In genomic region chr9:133448487-133448972, GRCh38 we compare ENCODE assay signal across 1 cellular context.
TF ChIP-seq lines count a peak whose summit lies in the region.

No MANE protein-coding gene starts in this region.

TF ChIP-seq in HepG2, 621 proteins besides CTCF, POLR2A, EP300 and RAD21 (continued from another document and continues in another):
- TF ChIP-seq ZNF484 (CRISPR knock-in tag; IDR thresholded peaks at IDR 0.05; ENCODE audit: borderline replicate concordance, low read depth) = no peak
- TF ChIP-seq ZFP41 (CRISPR knock-in tag; IDR thresholded peaks at IDR 0.05; ENCODE audit: borderline replicate concordance) = no peak
- TF ChIP-seq, protein P1, sequence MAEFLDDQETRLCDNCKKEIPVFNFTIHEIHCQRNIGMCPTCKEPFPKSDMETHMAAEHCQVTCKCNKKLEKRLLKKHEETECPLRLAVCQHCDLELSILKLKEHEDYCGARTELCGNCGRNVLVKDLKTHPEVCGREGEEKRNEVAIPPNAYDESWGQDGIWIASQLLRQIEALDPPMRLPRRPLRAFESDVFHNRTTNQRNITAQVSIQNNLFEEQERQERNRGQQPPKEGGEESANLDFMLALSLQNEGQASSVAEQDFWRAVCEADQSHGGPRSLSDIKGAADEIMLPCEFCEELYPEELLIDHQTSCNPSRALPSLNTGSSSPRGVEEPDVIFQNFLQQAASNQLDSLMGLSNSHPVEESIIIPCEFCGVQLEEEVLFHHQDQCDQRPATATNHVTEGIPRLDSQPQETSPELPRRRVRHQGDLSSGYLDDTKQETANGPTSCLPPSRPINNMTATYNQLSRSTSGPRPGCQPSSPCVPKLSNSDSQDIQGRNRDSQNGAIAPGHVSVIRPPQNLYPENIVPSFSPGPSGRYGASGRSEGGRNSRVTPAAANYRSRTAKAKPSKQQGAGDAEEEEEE (CRISPR knock-in tag; IDR thresholded peaks at IDR 0.05; ENCODE audit: borderline replicate concordance) = no peak
- no peak for TF ChIP-seq ZNF230 (CRISPR knock-in tag; IDR thresholded peaks at IDR 0.05)
- TF ChIP-seq ZNF512B (CRISPR knock-in tag; IDR thresholded peaks at IDR 0.05; ENCODE audit: borderline replicate concordance) = 0 out of 2 replicates have a peak, but pooled peaks have one; percentile 36
- no peak for TF ChIP-seq EZH2 (conservative IDR thresholded peaks at IDR 0.05; ENCODE audit: low read depth, low read length)
- no peak for TF ChIP-seq RARA (CRISPR knock-in tag; IDR thresholded peaks at IDR 0.05)
- no peak for TF ChIP-seq ZC3H13 (CRISPR knock-in tag; IDR thresholded peaks at IDR 0.05)
- no peak for TF ChIP-seq ZNF326 (CRISPR knock-in tag; IDR thresholded peaks at IDR 0.05; ENCODE audit: borderline replicate concordance)
- TF ChIP-seq NR2F6 (IDR thresholded peaks at IDR 0.05) = no peak
- TF ChIP-seq NR2F6 (CRISPR knock-in tag; IDR thresholded peaks at IDR 0.05) = peak; percentile 42; the same call in 1 of the 2 replicates
- no peak for TF ChIP-seq PRDM15 (CRISPR knock-in tag; IDR thresholded peaks at IDR 0.05)
- no peak for TF ChIP-seq NRL (CRISPR knock-in tag; IDR thresholded peaks at IDR 0.05; ENCODE audit: borderline replicate concordance)
- TF ChIP-seq BHLHE40 (IDR thresholded peaks at IDR 0.05; ENCODE audit: low read length) = no peak
- peak; percentile 48; the same call in 1 of the 2 replicates for TF ChIP-seq PHF8 (CRISPR knock-in tag; IDR thresholded peaks at IDR 0.05)
- TF ChIP-seq SP140L (CRISPR knock-in tag; IDR thresholded peaks at IDR 0.05; ENCODE audit: borderline replicate concordance) = no peak
- TF ChIP-seq ZNF761 (CRISPR knock-in tag; conservative IDR thresholded peaks at IDR 0.05) = no peak
- no peak for TF ChIP-seq HMGA1 (CRISPR knock-in tag; conservative IDR thresholded peaks at IDR 0.05)
- TF ChIP-seq, protein P2, sequence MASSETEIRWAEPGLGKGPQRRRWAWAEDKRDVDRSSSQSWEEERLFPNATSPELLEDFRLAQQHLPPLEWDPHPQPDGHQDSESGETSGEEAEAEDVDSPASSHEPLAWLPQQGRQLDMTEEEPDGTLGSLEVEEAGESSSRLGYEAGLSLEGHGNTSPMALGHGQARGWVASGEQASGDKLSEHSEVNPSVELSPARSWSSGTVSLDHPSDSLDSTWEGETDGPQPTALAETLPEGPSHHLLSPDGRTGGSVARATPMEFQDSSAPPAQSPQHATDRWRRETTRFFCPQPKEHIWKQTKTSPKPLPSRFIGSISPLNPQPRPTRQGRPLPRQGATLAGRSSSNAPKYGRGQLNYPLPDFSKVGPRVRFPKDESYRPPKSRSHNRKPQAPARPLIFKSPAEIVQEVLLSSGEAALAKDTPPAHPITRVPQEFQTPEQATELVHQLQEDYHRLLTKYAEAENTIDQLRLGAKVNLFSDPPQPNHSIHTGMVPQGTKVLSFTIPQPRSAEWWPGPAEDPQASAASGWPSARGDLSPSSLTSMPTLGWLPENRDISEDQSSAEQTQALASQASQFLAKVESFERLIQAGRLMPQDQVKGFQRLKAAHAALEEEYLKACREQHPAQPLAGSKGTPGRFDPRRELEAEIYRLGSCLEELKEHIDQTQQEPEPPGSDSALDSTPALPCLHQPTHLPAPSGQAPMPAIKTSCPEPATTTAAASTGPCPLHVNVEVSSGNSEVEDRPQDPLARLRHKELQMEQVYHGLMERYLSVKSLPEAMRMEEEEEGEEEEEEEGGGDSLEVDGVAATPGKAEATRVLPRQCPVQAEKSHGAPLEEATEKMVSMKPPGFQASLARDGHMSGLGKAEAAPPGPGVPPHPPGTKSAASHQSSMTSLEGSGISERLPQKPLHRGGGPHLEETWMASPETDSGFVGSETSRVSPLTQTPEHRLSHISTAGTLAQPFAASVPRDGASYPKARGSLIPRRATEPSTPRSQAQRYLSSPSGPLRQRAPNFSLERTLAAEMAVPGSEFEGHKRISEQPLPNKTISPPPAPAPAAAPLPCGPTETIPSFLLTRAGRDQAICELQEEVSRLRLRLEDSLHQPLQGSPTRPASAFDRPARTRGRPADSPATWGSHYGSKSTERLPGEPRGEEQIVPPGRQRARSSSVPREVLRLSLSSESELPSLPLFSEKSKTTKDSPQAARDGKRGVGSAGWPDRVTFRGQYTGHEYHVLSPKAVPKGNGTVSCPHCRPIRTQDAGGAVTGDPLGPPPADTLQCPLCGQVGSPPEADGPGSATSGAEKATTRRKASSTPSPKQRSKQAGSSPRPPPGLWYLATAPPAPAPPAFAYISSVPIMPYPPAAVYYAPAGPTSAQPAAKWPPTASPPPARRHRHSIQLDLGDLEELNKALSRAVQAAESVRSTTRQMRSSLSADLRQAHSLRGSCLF (CRISPR knock-in tag; IDR thresholded peaks at IDR 0.05; ENCODE audit: borderline replicate concordance) = no peak
- TF ChIP-seq RORA (CRISPR knock-in tag; IDR thresholded peaks at IDR 0.05) = no peak
- TF ChIP-seq ISL2 (CRISPR knock-in tag; IDR thresholded peaks at IDR 0.05) = no peak
- TF ChIP-seq ZNF513 (CRISPR knock-in tag; conservative IDR thresholded peaks at IDR 0.05) = no peak
- peak; percentile 76 for TF ChIP-seq ZBTB7A (CRISPR knock-in tag; IDR thresholded peaks at IDR 0.05)
- no peak for TF ChIP-seq ZNF710 (CRISPR knock-in tag; IDR thresholded peaks at IDR 0.05; ENCODE audit: borderline replicate concordance)
- 0 out of 2 replicates have a peak, but pooled peaks have one; percentile 15 for TF ChIP-seq ZNF501 (CRISPR knock-in tag; IDR thresholded peaks at IDR 0.05)
- no peak for TF ChIP-seq ZNF224 (CRISPR knock-in tag; IDR thresholded peaks at IDR 0.05)
- no peak for TF ChIP-seq AGO1 (IDR thresholded peaks at IDR 0.05; ENCODE audit: low read depth, low read length, poor library complexity, severe bottlenecking)
- TF ChIP-seq KDM5A (IDR thresholded peaks at IDR 0.05; ENCODE audit: borderline replicate concordance, low read length) = no peak
- no peak for TF ChIP-seq AKAP8 (CRISPR knock-in tag; IDR thresholded peaks at IDR 0.05)
- no peak for TF ChIP-seq HMG20A (CRISPR knock-in tag; IDR thresholded peaks at IDR 0.05; ENCODE audit: borderline replicate concordance)
- TF ChIP-seq, protein P3, sequence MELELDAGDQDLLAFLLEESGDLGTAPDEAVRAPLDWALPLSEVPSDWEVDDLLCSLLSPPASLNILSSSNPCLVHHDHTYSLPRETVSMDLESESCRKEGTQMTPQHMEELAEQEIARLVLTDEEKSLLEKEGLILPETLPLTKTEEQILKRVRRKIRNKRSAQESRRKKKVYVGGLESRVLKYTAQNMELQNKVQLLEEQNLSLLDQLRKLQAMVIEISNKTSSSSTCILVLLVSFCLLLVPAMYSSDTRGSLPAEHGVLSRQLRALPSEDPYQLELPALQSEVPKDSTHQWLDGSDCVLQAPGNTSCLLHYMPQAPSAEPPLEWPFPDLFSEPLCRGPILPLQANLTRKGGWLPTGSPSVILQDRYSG (CRISPR knock-in tag; IDR thresholded peaks at IDR 0.05) = no peak
- TF ChIP-seq ZKSCAN5 (CRISPR knock-in tag; IDR thresholded peaks at IDR 0.05) = no peak
- no peak for TF ChIP-seq NBN (conservative IDR thresholded peaks at IDR 0.05)
- no peak for TF ChIP-seq ZSCAN25 (CRISPR knock-in tag; IDR thresholded peaks at IDR 0.05)
- TF ChIP-seq AHDC1 (CRISPR knock-in tag; IDR thresholded peaks at IDR 0.05; ENCODE audit: borderline replicate concordance) = no peak
- no peak for TF ChIP-seq U2AF2 (IDR thresholded peaks at IDR 0.05; ENCODE audit: low read depth, low read length)
